ENCODE assay signal across 8 cellular contexts in the genomic region with DNA sequence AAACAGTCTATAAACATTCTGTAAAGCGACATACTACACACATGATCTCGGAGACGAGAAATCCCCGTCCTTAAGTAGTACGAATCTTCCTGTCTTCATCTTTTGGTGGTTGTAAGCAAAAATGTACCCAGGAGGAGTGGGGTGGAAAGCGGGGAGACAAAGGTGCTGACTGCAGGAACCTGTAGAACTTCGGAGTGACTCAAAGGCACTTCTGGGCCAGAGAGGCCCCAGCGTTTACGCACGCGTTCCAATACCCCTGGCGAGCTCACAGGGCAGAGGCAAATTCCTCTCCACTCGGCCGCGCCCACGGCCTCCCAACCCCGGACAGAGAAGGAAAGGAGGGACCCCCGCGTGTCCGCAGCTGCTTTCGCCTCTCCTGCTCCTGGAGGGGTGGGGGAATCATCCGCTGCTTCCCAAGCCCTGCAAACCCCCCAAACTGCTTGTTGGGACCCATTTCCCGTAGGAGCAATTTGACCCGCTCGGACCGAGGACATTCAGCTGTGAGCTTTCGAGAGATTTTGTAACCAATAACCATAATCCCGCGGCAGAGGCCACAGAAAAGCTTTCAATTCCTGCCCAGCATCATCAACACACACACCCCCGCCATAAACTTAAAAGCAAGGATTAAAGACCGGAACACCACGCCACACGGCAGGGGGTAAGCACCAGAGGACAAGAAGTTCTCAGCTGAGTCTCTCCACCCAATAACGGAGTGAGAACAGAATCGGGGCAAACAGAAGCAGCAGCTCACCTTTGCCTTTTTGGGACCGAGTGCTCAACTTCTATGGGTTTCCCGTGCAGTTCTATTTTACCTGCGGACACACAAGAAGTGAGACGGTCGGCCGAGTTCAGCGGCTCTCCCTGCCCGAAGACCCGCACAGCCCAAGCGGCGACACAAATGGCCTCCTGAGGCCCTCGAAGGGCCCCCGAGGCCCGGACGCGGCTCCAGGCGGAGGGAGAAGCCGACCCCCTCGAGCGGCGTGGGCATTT. TPM values are rescaled to one million over a fixed set of nuclear protein-coding genes. Genes with fewer than 3 reads are reported as not detected.
A peak's percentile ranks its signal among the peaks of the same experiment; 100 is the strongest.
DNase-seq lines count a peak whose midpoint lies in the region; TF ChIP-seq lines count a peak whose summit lies in the region.

No MANE protein-coding gene starts in this region.

- H2AFZ ChIP-seq in OCI-LY1 (ENCODE audit: low read length) = no peak overlapping the region

- H3F3A ChIP-seq in OCI-LY1 (ENCODE audit: insufficient read depth, low read length) = peaks cover 12% of the 10 kb centered on the region

- TF ChIP-seq EP300 in ovary (IDR thresholded peaks at IDR 0.05) = no peak

- no peaks in the 10 kb centered on the region for H3K27me3 ChIP-seq in OCI-LY1 (ENCODE audit: insufficient read depth, low read length)
- H3K27me3 ChIP-seq in brain microvascular endothelial cell (replicated peaks) = no peaks in the 10 kb centered on the region
- H3K27me3 ChIP-seq in ovary = peaks cover 17% of the 10 kb centered on the region

- no peaks in the 10 kb centered on the region for H4K20me1 ChIP-seq in OCI-LY1 (ENCODE audit: insufficient read depth, low read length)

- H3K4me3 ChIP-seq in AG10803 (ENCODE audit: low read length) (peak overlapping the region; percentile 63), OCI-LY1 (ENCODE audit: low read depth, low read length, poor library complexity, severe bottlenecking) (peak overlapping the region; percentile 86), brain microvascular endothelial cell (ENCODE audit: low read depth, low read length) (peak overlapping the region; percentile 87), ovary (no peak overlapping the region)

- TF ChIP-seq CTCF in AG10803 (conservative IDR thresholded peaks at IDR 0.05; ENCODE audit: low read length) = no peak
- TF ChIP-seq CTCF in OCI-LY1 (IDR thresholded peaks at IDR 0.05; ENCODE audit: low read length) = no peak
- TF ChIP-seq CTCF in brain microvascular endothelial cell (IDR thresholded peaks at IDR 0.05; ENCODE audit: low read depth, low read length, missing control alignments) = no peak
- TF ChIP-seq CTCF in ovary (IDR thresholded peaks at IDR 0.05) = no peak

- peak overlapping the region; percentile 81 for H3K4me2 ChIP-seq in OCI-LY1 (ENCODE audit: low read length)

- H3K4me1 ChIP-seq in OCI-LY1 (ENCODE audit: insufficient read depth, low read length, severe bottlenecking) (peaks cover 54% of the 10 kb centered on the region), ovary (ENCODE audit: insufficient read depth) (peaks cover 7% of the 10 kb centered on the region)

- H3K27ac ChIP-seq in OCI-LY1 (ENCODE audit: low read depth, low read length, poor library complexity, severe bottlenecking) = peak overlapping the region; percentile 99
- peak overlapping the region; percentile 79 for H3K27ac ChIP-seq in brain microvascular endothelial cell
- no peak overlapping the region for H3K27ac ChIP-seq in ovary

- 8 to 13% (median 10%) methylated on average over 53 to 56 of the region's 56 CpGs for WGBS in ovary, 3 donors

- in situ Hi-C loops in brain microvascular endothelial cell (cut with HindIII; ENCODE audit: low pct_ligation_motif_present, low sequenced_read_pairs) = no loop called here

- peak; percentile 36 for DNase-seq in AG10803 (ENCODE audit: low read depth)
- DNase-seq in brain microvascular endothelial cell = no peak
- DNase-seq in myocyte (ENCODE audit: low read depth) = peak; percentile 50
- no peak for DNase-seq in NCI-H446 treated with DMSO at 0.1 percent for 48 hours (lab: John Stamatoyannopoulos, UW)
- DNase-seq in KG1 (lab: John Stamatoyannopoulos, UW) = no peak
- DNase-seq in ovary = no peak

- H3K9ac ChIP-seq in OCI-LY1 (ENCODE audit: low read length) = peak overlapping the region; percentile 92

- TF ChIP-seq POLR2A in GM15510 (IDR thresholded peaks at IDR 0.05; ENCODE audit: borderline replicate concordance, extremely low read depth, insufficient read length) (peak; percentile 13), ovary (IDR thresholded peaks at IDR 0.05) (no peak)

- peaks cover 73% of the 10 kb centered on the region for H3K79me2 ChIP-seq in OCI-LY1 (ENCODE audit: insufficient read depth, low read length)

- peaks cover 15% of the 10 kb centered on the region; the same call in 1 of the 2 replicates for H3K36me3 ChIP-seq in OCI-LY1 (ENCODE audit: insufficient read depth, low read length)
- H3K36me3 ChIP-seq in brain microvascular endothelial cell (replicated peaks) = no peaks in the 10 kb centered on the region
- no peaks in the 10 kb centered on the region for H3K36me3 ChIP-seq in ovary

- H3K9me2 ChIP-seq in OCI-LY1 (ENCODE audit: low read depth, low read length) = no peaks in the 10 kb centered on the region

- intact Hi-C loops in ovary (cut with DNase I) = no loop called here

- H3K9me3 ChIP-seq in OCI-LY1 (ENCODE audit: low read length) (no peaks in the 10 kb centered on the region), ovary (no peaks in the 10 kb centered on the region)

RNA-seq across cellular contexts. Expression of a gene that starts 2.3 kb away (rescaled TPM):
- 23.4 and 28.0 TPM in 2 replicates for total RNA-seq in myocyte
- polyA plus RNA-seq in myocyte (2012) = 9.0 TPM
- total RNA-seq in ovary = 1 to 10 TPM in 1 of 7 donors, under 1 TPM in 4, not detected in 2; 0.23 to 1.3 (median 0.50) TPM
- polyA plus RNA-seq in ovary = under 1 TPM; 0.20 to 0.40 TPM

Comparison
In these comparisons a context has a peak if more than half of its experiments do, and no peak if none do; other contexts are left out.
1. DNase-seq: peak in AG10803 (single experiment) and myocyte (single experiment); none in brain microvascular endothelial cell (single experiment), NCI-H446 treated with DMSO at 0.1 percent for 48 hours (single experiment), KG1 (single experiment) and ovary (0 of 5).
2. H3K27ac ChIP-seq: peak in OCI-LY1 (single experiment) and brain microvascular endothelial cell (single experiment); none in ovary (0 of 2).
3. RNA of a gene that starts 2.3 kb away (total RNA-seq): 23.4 to 28.0 TPM in myocyte; 0.23 to 1.3 TPM in ovary; every median in the first group is over 10 times any median in the second.